2 cellular contexts compared by ENCODE assay signal in genomic region chr10:21309427-21309826, GRCh38.
TF ChIP-seq lines count a peak whose summit lies in the region.

No MANE protein-coding gene starts in this region.

TF ChIP-seq in GM23338, 12 proteins besides CTCF, POLR2A, EP300 and RAD21:
- TF ChIP-seq POLR2AphosphoS5 (IDR thresholded peaks at IDR 0.05; ENCODE audit: low read depth) (no peak), EZH2phosphoT487 (IDR thresholded peaks at IDR 0.05; ENCODE audit: unreplicated experiment) (no peak), EZH2 (IDR thresholded peaks at IDR 0.05; ENCODE audit: low read depth, unreplicated experiment) (no peak), JUNB (IDR thresholded peaks at IDR 0.05; ENCODE audit: unreplicated experiment) (no peak), ZNF331 (CRISPR knock-in tag; IDR thresholded peaks at IDR 0.05; ENCODE audit: low read depth) (no peak), NANOG (IDR thresholded peaks at IDR 0.05; ENCODE audit: borderline replicate concordance) (no peak), CREB1 (CRISPR knock-in tag; IDR thresholded peaks at IDR 0.05; ENCODE audit: low read depth) (no peak), ZNF114 (CRISPR knock-in tag; IDR thresholded peaks at IDR 0.05) (no peak), ETS1 (IDR thresholded peaks at IDR 0.05) (no peak), STAT1 (IDR thresholded peaks at IDR 0.05; ENCODE audit: unreplicated experiment) (no peak)
- TF ChIP-seq, protein P1, sequence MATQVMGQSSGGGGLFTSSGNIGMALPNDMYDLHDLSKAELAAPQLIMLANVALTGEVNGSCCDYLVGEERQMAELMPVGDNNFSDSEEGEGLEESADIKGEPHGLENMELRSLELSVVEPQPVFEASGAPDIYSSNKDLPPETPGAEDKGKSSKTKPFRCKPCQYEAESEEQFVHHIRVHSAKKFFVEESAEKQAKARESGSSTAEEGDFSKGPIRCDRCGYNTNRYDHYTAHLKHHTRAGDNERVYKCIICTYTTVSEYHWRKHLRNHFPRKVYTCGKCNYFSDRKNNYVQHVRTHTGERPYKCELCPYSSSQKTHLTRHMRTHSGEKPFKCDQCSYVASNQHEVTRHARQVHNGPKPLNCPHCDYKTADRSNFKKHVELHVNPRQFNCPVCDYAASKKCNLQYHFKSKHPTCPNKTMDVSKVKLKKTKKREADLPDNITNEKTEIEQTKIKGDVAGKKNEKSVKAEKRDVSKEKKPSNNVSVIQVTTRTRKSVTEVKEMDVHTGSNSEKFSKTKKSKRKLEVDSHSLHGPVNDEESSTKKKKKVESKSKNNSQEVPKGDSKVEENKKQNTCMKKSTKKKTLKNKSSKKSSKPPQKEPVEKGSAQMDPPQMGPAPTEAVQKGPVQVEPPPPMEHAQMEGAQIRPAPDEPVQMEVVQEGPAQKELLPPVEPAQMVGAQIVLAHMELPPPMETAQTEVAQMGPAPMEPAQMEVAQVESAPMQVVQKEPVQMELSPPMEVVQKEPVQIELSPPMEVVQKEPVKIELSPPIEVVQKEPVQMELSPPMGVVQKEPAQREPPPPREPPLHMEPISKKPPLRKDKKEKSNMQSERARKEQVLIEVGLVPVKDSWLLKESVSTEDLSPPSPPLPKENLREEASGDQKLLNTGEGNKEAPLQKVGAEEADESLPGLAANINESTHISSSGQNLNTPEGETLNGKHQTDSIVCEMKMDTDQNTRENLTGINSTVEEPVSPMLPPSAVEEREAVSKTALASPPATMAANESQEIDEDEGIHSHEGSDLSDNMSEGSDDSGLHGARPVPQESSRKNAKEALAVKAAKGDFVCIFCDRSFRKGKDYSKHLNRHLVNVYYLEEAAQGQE (IDR thresholded peaks at IDR 0.05; ENCODE audit: unreplicated experiment) = no peak
- TF ChIP-seq, protein P2, sequence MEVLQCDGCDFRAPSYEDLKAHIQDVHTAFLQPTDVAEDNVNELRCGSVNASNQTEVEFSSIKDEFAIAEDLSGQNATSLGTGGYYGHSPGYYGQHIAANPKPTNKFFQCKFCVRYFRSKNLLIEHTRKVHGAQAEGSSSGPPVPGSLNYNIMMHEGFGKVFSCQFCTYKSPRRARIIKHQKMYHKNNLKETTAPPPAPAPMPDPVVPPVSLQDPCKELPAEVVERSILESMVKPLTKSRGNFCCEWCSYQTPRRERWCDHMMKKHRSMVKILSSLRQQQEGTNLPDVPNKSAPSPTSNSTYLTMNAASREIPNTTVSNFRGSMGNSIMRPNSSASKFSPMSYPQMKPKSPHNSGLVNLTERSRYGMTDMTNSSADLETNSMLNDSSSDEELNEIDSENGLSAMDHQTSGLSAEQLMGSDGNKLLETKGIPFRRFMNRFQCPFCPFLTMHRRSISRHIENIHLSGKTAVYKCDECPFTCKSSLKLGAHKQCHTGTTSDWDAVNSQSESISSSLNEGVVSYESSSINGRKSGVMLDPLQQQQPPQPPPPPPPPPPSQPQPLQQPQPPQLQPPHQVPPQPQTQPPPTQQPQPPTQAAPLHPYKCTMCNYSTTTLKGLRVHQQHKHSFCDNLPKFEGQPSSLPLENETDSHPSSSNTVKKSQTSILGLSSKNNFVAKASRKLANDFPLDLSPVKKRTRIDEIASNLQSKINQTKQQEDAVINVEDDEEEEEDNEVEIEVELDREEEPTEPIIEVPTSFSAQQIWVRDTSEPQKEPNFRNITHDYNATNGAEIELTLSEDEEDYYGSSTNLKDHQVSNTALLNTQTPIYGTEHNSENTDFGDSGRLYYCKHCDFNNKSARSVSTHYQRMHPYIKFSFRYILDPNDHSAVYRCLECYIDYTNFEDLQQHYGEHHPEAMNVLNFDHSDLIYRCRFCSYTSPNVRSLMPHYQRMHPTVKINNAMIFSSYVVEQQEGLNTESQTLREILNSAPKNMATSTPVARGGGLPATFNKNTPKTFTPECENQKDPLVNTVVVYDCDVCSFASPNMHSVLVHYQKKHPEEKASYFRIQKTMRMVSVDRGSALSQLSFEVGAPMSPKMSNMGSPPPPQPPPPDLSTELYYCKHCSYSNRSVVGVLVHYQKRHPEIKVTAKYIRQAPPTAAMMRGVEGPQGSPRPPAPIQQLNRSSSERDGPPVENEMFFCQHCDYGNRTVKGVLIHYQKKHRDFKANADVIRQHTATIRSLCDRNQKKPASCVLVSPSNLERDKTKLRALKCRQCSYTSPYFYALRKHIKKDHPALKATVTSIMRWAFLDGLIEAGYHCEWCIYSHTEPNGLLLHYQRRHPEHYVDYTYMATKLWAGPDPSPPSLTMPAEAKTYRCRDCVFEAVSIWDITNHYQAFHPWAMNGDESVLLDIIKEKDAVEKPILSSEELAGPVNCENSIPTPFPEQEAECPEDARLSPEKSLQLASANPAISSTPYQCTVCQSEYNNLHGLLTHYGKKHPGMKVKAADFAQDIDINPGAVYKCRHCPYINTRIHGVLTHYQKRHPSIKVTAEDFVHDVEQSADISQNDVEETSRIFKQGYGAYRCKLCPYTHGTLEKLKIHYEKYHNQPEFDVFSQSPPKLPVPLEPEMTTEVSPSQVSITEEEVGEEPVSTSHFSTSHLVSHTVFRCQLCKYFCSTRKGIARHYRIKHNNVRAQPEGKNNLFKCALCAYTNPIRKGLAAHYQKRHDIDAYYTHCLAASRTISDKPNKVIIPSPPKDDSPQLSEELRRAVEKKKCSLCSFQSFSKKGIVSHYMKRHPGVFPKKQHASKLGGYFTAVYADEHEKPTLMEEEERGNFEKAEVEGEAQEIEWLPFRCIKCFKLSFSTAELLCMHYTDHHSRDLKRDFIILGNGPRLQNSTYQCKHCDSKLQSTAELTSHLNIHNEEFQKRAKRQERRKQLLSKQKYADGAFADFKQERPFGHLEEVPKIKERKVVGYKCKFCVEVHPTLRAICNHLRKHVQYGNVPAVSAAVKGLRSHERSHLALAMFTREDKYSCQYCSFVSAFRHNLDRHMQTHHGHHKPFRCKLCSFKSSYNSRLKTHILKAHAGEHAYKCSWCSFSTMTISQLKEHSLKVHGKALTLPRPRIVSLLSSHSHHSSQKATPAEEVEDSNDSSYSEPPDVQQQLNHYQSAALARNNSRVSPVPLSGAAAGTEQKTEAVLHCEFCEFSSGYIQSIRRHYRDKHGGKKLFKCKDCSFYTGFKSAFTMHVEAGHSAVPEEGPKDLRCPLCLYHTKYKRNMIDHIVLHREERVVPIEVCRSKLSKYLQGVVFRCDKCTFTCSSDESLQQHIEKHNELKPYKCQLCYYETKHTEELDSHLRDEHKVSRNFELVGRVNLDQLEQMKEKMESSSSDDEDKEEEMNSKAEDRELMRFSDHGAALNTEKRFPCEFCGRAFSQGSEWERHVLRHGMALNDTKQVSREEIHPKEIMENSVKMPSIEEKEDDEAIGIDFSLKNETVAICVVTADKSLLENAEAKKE (CRISPR knock-in tag; IDR thresholded peaks at IDR 0.05) = no peak

TF ChIP-seq in H1, 55 proteins besides CTCF, POLR2A, EP300 and RAD21:
- TF ChIP-seq, protein P3, sequence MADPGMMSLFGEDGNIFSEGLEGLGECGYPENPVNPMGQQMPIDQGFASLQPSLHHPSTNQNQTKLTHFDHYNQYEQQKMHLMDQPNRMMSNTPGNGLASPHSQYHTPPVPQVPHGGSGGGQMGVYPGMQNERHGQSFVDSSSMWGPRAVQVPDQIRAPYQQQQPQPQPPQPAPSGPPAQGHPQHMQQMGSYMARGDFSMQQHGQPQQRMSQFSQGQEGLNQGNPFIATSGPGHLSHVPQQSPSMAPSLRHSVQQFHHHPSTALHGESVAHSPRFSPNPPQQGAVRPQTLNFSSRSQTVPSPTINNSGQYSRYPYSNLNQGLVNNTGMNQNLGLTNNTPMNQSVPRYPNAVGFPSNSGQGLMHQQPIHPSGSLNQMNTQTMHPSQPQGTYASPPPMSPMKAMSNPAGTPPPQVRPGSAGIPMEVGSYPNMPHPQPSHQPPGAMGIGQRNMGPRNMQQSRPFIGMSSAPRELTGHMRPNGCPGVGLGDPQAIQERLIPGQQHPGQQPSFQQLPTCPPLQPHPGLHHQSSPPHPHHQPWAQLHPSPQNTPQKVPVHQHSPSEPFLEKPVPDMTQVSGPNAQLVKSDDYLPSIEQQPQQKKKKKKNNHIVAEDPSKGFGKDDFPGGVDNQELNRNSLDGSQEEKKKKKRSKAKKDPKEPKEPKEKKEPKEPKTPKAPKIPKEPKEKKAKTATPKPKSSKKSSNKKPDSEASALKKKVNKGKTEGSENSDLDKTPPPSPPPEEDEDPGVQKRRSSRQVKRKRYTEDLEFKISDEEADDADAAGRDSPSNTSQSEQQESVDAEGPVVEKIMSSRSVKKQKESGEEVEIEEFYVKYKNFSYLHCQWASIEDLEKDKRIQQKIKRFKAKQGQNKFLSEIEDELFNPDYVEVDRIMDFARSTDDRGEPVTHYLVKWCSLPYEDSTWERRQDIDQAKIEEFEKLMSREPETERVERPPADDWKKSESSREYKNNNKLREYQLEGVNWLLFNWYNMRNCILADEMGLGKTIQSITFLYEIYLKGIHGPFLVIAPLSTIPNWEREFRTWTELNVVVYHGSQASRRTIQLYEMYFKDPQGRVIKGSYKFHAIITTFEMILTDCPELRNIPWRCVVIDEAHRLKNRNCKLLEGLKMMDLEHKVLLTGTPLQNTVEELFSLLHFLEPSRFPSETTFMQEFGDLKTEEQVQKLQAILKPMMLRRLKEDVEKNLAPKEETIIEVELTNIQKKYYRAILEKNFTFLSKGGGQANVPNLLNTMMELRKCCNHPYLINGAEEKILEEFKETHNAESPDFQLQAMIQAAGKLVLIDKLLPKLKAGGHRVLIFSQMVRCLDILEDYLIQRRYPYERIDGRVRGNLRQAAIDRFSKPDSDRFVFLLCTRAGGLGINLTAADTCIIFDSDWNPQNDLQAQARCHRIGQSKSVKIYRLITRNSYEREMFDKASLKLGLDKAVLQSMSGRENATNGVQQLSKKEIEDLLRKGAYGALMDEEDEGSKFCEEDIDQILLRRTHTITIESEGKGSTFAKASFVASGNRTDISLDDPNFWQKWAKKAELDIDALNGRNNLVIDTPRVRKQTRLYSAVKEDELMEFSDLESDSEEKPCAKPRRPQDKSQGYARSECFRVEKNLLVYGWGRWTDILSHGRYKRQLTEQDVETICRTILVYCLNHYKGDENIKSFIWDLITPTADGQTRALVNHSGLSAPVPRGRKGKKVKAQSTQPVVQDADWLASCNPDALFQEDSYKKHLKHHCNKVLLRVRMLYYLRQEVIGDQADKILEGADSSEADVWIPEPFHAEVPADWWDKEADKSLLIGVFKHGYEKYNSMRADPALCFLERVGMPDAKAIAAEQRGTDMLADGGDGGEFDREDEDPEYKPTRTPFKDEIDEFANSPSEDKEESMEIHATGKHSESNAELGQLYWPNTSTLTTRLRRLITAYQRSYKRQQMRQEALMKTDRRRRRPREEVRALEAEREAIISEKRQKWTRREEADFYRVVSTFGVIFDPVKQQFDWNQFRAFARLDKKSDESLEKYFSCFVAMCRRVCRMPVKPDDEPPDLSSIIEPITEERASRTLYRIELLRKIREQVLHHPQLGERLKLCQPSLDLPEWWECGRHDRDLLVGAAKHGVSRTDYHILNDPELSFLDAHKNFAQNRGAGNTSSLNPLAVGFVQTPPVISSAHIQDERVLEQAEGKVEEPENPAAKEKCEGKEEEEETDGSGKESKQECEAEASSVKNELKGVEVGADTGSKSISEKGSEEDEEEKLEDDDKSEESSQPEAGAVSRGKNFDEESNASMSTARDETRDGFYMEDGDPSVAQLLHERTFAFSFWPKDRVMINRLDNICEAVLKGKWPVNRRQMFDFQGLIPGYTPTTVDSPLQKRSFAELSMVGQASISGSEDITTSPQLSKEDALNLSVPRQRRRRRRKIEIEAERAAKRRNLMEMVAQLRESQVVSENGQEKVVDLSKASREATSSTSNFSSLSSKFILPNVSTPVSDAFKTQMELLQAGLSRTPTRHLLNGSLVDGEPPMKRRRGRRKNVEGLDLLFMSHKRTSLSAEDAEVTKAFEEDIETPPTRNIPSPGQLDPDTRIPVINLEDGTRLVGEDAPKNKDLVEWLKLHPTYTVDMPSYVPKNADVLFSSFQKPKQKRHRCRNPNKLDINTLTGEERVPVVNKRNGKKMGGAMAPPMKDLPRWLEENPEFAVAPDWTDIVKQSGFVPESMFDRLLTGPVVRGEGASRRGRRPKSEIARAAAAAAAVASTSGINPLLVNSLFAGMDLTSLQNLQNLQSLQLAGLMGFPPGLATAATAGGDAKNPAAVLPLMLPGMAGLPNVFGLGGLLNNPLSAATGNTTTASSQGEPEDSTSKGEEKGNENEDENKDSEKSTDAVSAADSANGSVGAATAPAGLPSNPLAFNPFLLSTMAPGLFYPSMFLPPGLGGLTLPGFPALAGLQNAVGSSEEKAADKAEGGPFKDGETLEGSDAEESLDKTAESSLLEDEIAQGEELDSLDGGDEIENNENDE (IDR thresholded peaks at IDR 0.05; ENCODE audit: insufficient replicate concordance, low read length) = no peak
- TF ChIP-seq SAP30 (IDR thresholded peaks at IDR 0.05; ENCODE audit: insufficient read depth, insufficient replicate concordance, low read length) = no peak
- TF ChIP-seq KDM5A (IDR thresholded peaks at IDR 0.05; ENCODE audit: low read length) = no peak
- TF ChIP-seq HDAC6 (IDR thresholded peaks at IDR 0.05; ENCODE audit: low read depth, low read length) = no peak
- TF ChIP-seq CTBP2 (IDR thresholded peaks at IDR 0.05; ENCODE audit: borderline replicate concordance, insufficient read depth, insufficient read length, low read length) = no peak
- TF ChIP-seq CREB1 (IDR thresholded peaks at IDR 0.05) = no peak
- no peak for TF ChIP-seq YY1 (IDR thresholded peaks at IDR 0.05; ENCODE audit: low read depth, low read length)
- no peak for TF ChIP-seq CEBPB (IDR thresholded peaks at IDR 0.05; ENCODE audit: low read depth, low read length)
- no peak for TF ChIP-seq SIX5 (IDR thresholded peaks at IDR 0.05; ENCODE audit: low read depth, low read length)
- TF ChIP-seq SIRT6 (IDR thresholded peaks at IDR 0.05; ENCODE audit: low read length) = no peak
- TF ChIP-seq CHD1 (IDR thresholded peaks at IDR 0.05; ENCODE audit: low read depth, low read length) = no peak
- TF ChIP-seq RNF2 (IDR thresholded peaks at IDR 0.05; ENCODE audit: borderline replicate concordance, low read depth, low read length, missing control alignments, poor library complexity, severe bottlenecking) = no peak
- no peak for TF ChIP-seq JUN (IDR thresholded peaks at IDR 0.05; ENCODE audit: low read depth, low read length)
